ENCODE assay signal across 8 cellular contexts in the genomic region with DNA sequence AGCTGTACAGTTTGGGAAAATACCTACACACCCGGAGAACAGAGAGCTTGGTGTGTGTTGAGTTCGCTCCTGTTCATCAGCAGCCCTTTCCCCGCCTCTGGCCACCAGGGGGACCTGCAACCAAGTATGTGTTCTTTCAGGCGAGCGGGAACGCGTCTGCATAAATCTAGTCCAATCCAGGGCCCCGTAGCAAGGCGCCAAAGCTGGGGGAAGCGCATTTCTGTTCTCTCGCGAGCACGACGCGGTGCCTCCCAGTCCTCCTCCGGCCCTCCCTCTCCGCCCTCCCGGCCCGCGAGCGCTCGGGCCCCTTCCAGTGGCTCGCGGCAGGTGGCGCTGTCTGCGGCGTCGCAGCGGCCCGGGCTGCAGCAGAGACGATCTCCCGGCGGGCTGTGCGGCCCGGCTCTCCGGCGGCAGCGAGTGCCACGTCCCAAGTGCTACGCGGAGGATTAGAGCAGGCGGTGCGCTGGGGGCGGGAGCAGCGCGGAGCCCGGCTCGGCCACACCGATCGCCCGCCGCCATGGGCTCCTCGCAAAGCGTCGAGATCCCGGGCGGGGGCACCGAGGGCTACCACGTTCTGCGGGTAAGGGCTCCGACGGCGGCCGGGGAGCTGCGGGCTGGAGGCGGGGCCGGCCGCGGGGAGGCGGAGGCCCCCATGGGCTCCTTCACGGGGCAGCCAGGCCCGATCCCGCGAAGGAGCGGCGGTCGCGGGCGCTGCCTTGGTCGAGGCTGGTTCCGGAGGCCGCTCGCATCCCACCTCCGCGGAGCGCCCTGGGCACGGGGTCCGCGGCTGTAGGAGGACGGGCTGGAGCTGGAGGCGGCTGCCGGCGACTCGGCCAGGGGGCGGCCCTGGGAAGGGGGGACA. TPM values are rescaled to one million over a fixed set of nuclear protein-coding genes. Genes with fewer than 3 reads are reported as not detected.
A peak's percentile ranks its signal among the peaks of the same experiment; 100 is the strongest.
DNase-seq lines count a peak whose midpoint lies in the region; ATAC-seq and TF ChIP-seq lines count a peak whose summit lies in the region.

A gene (plus strand): TSS at position 430 of the 862 bp plus-strand sequence. CDS start 88 bp downstream, at position 518.

- peaks cover 23% of the 10 kb centered on the region for H3K36me3 Mint-ChIP-seq in activated naive CD4-positive, alpha-beta T cell treated with anti-CD3 and anti-CD28 coated beads, Interleukin-2, amount 10 ng/mL, durations not matched to agents 7 days and 5 days

- H3K9me3 Mint-ChIP-seq in activated naive CD4-positive, alpha-beta T cell treated with anti-CD3 and anti-CD28 coated beads, Interleukin-2, amount 10 ng/mL, durations not matched to agents 7 days and 5 days = peaks cover 12% of the 10 kb centered on the region

- TF ChIP-seq CTCF in GM10248 (IDR thresholded peaks at IDR 0.05; ENCODE audit: control extremely low read depth, extremely low read depth, low read depth, missing control alignments) (peak; percentile 83), NB4 (IDR thresholded peaks at IDR 0.05; ENCODE audit: low read depth, low read length) (peak; percentile 94), gastroesophageal sphincter (IDR thresholded peaks at IDR 0.05) (peak; percentile 87 to 96 (median 95))

- H3K4me1 ChIP-seq in gastroesophageal sphincter = peaks cover 0 to 47% (median 10%) of the 10 kb centered on the region in 3 donors

- no peaks in the 10 kb centered on the region for H3K27me3 ChIP-seq in gastroesophageal sphincter

- H3K9me3 ChIP-seq in SK-N-MC (ENCODE audit: low read depth, low read length) = no peaks in the 10 kb centered on the region
- H3K9me3 ChIP-seq in gastroesophageal sphincter = no peaks in the 10 kb centered on the region

- H3K4me1 Mint-ChIP-seq in activated naive CD4-positive, alpha-beta T cell treated with anti-CD3 and anti-CD28 coated beads, Interleukin-2, amount 10 ng/mL, durations not matched to agents 7 days and 5 days = peaks cover 40% of the 10 kb centered on the region

- H3K27ac Mint-ChIP-seq in activated naive CD4-positive, alpha-beta T cell treated with anti-CD3 and anti-CD28 coated beads, Interleukin-2, amount 10 ng/mL, durations not matched to agents 7 days and 5 days = peak within 1 kb of the TSS; percentile 97

- 0% methylated on average over 2 to 6 of the region's 95 CpGs for WGBS in gastroesophageal sphincter (ENCODE audit: low coverage in 1 of 2), 2 donors

- H3K27me3 Mint-ChIP-seq in activated naive CD4-positive, alpha-beta T cell treated with anti-CD3 and anti-CD28 coated beads, Interleukin-2, amount 10 ng/mL, durations not matched to agents 7 days and 5 days = peaks cover 6% of the 10 kb centered on the region

- CTCF ChIA-PET in GM10248 (lab: Yijun Ruan, JAX) = interaction anchor here (0.6 to 3.9 kb wide), 50 partner anchors 9 to 1532 kb away, joined by 3 to 59 read pairs (median 4); a partner anchor contains a TSS
- CTCF ChIA-PET in activated naive CD4-positive, alpha-beta T cell treated with anti-CD3 and anti-CD28 coated beads, Interleukin-2, amount 10 ng/mL, durations not matched to agents 7 days and 5 days (lab: Charles Lee) = interaction anchor here (0.5 to 4.0 kb wide), 30 partner anchors 9 to 1185 kb away, joined by 3 to 15 read pairs (median 4); a partner anchor contains a TSS

- H3K4me3 Mint-ChIP-seq in activated naive CD4-positive, alpha-beta T cell treated with anti-CD3 and anti-CD28 coated beads, Interleukin-2, amount 10 ng/mL, durations not matched to agents 7 days and 5 days = peak within 1 kb of the TSS; percentile 94

- TF ChIP-seq POLR2A in NB4 (IDR thresholded peaks at IDR 0.05; ENCODE audit: extremely low read depth, insufficient read length) = peak; percentile 83
- TF ChIP-seq POLR2A in gastroesophageal sphincter (IDR thresholded peaks at IDR 0.05) = peak; percentile 75

- ATAC-seq in HG02571 (IDR thresholded peaks at IDR 0.05; ENCODE audit: unreplicated experiment) (peak; percentile 91), gastroesophageal sphincter (peak; percentile 98)

- H3K27ac ChIP-seq in SK-N-MC (peak within 1 kb of the TSS; percentile 90), gastroesophageal sphincter (peak within 1 kb of the TSS; percentile 82 to 97 (median 96))

- DNase-seq in GM10248 (ENCODE audit: extremely low spot score) = peak; percentile 98
- peak; percentile 100 for DNase-seq in NB4 (ENCODE audit: low read depth)
- peak; percentile 98 for DNase-seq in SK-N-MC (ENCODE audit: low read depth, low spot score)
- DNase-seq in activated naive CD4-positive, alpha-beta T cell treated with anti-CD3 and anti-CD28 coated beads, Interleukin-2, amount 10 ng/mL, durations not matched to agents 7 days and 5 days = peak; percentile 99
- DNase-seq in non-pigmented ciliary epithelial cell (ENCODE audit: low read depth) = peak; percentile 100
- peak; percentile 97 for DNase-seq in superior temporal gyrus (ENCODE audit: extremely low spot score)

- H3K36me3 ChIP-seq in SK-N-MC (ENCODE audit: insufficient read depth, low read length) (0 out of 2 replicates have a peak, but pooled peaks cover 8% of the 10 kb centered on the region), gastroesophageal sphincter (no peaks in the 10 kb centered on the region)

- peak within 1 kb of the TSS; percentile 95 for H3K9ac ChIP-seq in SK-N-MC (ENCODE audit: insufficient read length)

- TF ChIP-seq EP300 in gastroesophageal sphincter (IDR thresholded peaks at IDR 0.05) = no peak

- POLR2A ChIA-PET in GM10248 (lab: Yijun Ruan, JAX) = interaction anchor here (0.6 to 1.7 kb wide), 5 partner anchors 8 to 1395 kb away, joined by 3 to 9 read pairs (median 4); a partner anchor contains a TSS

- H3K4me3 ChIP-seq in NB4 (ENCODE audit: low read depth, low read length) = peak within 1 kb of the TSS; percentile 95
- H3K4me3 ChIP-seq in SK-N-MC = peak within 1 kb of the TSS; percentile 82
- peak within 1 kb of the TSS; percentile 86 to 91 for H3K4me3 ChIP-seq in gastroesophageal sphincter

RNA-seq across cellular contexts. Expression of the gene that starts here (rescaled TPM):
- total RNA-seq in gastroesophageal sphincter = 10 to 100 TPM; 36.1 to 48.2 (median 42.0) TPM

Comparison
In these comparisons a context has a peak if more than half of its experiments do, and no peak if none do; other contexts are left out.
1. Peak in every context shown above with its lines: DNase-seq, ATAC-seq, H3K4me3 ChIP-seq and H3K27ac ChIP-seq.